ENCODE assay signal across 17 cellular contexts in the genomic region with DNA sequence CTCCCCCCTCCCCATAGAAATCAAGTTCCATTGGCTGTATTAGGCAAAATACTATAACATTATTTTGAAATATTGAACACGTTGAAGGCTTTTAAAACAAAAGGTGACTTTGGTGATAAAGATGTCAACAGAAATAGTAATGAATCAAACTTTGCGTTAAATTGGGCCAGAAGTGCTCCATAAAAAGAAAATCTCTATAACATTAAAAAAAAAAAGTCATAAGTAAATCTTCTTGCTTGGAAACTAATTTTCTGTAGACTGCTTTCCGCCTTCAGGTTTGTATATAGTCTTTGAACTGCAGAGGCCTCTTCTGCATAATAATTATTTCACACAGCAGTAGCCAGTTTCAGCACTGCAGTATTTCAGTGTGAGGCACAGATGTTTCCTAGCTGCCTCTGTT.
DNase-seq lines count a peak whose midpoint lies in the region; ATAC-seq, FAIRE-seq and TF ChIP-seq lines count a peak whose summit lies in the region.
"Had no signal": no experiment of that assay in that cellular context is flagged by ENCODE, and none has a peak within 500 bp of the region (broad histone marks: within the 10 kb centered on the region; RNA-seq: fewer than 3 reads in every experiment).

No MANE protein-coding gene starts in this region.

- POLR2A ChIA-PET in HEK293T (lab: Yijun Ruan, JAX): no interaction called here

- H3K4me1 ChIP-seq in GM23338 (ENCODE audit: insufficient read depth) (peaks cover 37% of the 10 kb centered on the region), body of pancreas (no peaks in the 10 kb centered on the region)

- no peak overlapping the region for H3K27ac Mint-ChIP-seq in GM23338
- H3K27ac Mint-ChIP-seq: HFFc6 had no signal

- H3K9me3 ChIP-seq in body of pancreas: no peaks in the 10 kb centered on the region
- H3K9me3 ChIP-seq: HAP-1 had no signal

- TF ChIP-seq CTCF in GM23338 (conservative IDR thresholded peaks at IDR 0.05; ENCODE audit: low read depth in 2 of 2) (no peak), body of pancreas (IDR thresholded peaks at IDR 0.05) (no peak)

- H2AFZ ChIP-seq in GM23338: no peak overlapping the region

- peak overlapping the region; percentile 64 for H3K4me2 ChIP-seq in GM23338
- H3K4me2 ChIP-seq: KMS-11 had no signal

- H3K4me3 ChIP-seq in GM23338 (peak overlapping the region; percentile 12; the same call in 1 of the 2 replicates), body of pancreas (no peak overlapping the region)
- H3K4me3 ChIP-seq: GM12878, HAP-1 had no signal

- peaks cover 1% of the 10 kb centered on the region for H3K27me3 Mint-ChIP-seq in GM23338 (ENCODE audit: insufficient read depth, low read depth, poor library complexity)
- H3K27me3 Mint-ChIP-seq: CD4-positive, alpha-beta memory T cell had no signal

- peaks cover 96% of the 10 kb centered on the region for H3K79me2 ChIP-seq in GM23338 (replicated peaks; ENCODE audit: insufficient read depth)

- H3K27me3 ChIP-seq in GM23338 (ENCODE audit: insufficient read depth) (no peaks in the 10 kb centered on the region), body of pancreas (no peaks in the 10 kb centered on the region)

- H4K20me1 ChIP-seq in GM23338 (replicated peaks; ENCODE audit: insufficient read depth): peaks cover 22% of the 10 kb centered on the region

- intact Hi-C loops in body of pancreas (cut with DNase I): no loop called here

- 48 to 53% methylated on average over 3 of the region's 3 CpGs for WGBS in body of pancreas, 2 donors

- peaks cover 12% of the 10 kb centered on the region for H3K36me3 Mint-ChIP-seq in GM23338 (ENCODE audit: low read depth)

- CTCF ChIA-PET in HEK293T (lab: Yijun Ruan, JAX): no interaction called here

- DNase-seq in GM23338 (ENCODE audit: low spot score) (no peak), HEK293T (ENCODE audit: extremely low spot score) (no peak), body of pancreas (no peak)
- DNase-seq in activated effector memory CD4-positive, alpha-beta T cell treated with Interleukin-2 at 50 U/mL for 16 hours: no peak
- DNase-seq: AML-193; CD4-positive, alpha-beta memory T cell; DMS53; DND-41; EL; HFFc6 had no signal

- H3K4me1 Mint-ChIP-seq in GM23338: peaks cover 40% of the 10 kb centered on the region

- peak overlapping the region; percentile 46; the same call in 2 of the 3 replicates for H3K4me3 Mint-ChIP-seq in GM23338
- H3K4me3 Mint-ChIP-seq: HFFc6 had no signal

- ATAC-seq in GM23338 (peak; percentile 50), GM18907 (IDR thresholded peaks at IDR 0.05; ENCODE audit: unreplicated experiment) (no peak), body of pancreas (no peak)
- ATAC-seq: GM12878 had no signal

- no peak for TF ChIP-seq POLR2A in body of pancreas (IDR thresholded peaks at IDR 0.05)

- H3K36me3 ChIP-seq in GM23338 (ENCODE audit: insufficient read depth) (no peaks in the 10 kb centered on the region), body of pancreas (replicated peaks in 1 of 2; ENCODE audit: insufficient read depth in 1 of 2, low read depth in 2 of 2) (no peaks in the 10 kb centered on the region)
- H3K36me3 ChIP-seq: HAP-1 had no signal

- H3F3A ChIP-seq in GM23338 (replicated peaks; ENCODE audit: low read depth): no peaks in the 10 kb centered on the region

- H3K9me3 Mint-ChIP-seq in GM23338: no peaks in the 10 kb centered on the region
- H3K9me3 Mint-ChIP-seq: CD4-positive, alpha-beta memory T cell; HFFc6 had no signal

- no peaks in the 10 kb centered on the region for H3K9me2 ChIP-seq in GM23338 (ENCODE audit: insufficient read depth)

- peak; percentile 74 for FAIRE-seq in colon (lab: Jason Lieb, UNC)
- FAIRE-seq: A204.1, GM12878 had no signal

- H3K27ac ChIP-seq in GM23338 (ENCODE audit: low read depth) (no peak overlapping the region), body of pancreas (no peak overlapping the region)
- H3K27ac ChIP-seq: C4-2B, KMS-11 had no signal

TF ChIP-seq in HEK293T, 16 proteins besides CTCF, POLR2A, EP300 and RAD21:
- TF ChIP-seq ARNT (IDR thresholded peaks at IDR 0.05): no peak
- TF ChIP-seq, protein P1, sequence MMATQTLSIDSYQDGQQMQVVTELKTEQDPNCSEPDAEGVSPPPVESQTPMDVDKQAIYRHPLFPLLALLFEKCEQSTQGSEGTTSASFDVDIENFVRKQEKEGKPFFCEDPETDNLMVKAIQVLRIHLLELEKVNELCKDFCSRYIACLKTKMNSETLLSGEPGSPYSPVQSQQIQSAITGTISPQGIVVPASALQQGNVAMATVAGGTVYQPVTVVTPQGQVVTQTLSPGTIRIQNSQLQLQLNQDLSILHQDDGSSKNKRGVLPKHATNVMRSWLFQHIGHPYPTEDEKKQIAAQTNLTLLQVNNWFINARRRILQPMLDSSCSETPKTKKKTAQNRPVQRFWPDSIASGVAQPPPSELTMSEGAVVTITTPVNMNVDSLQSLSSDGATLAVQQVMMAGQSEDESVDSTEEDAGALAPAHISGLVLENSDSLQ (IDR thresholded peaks at IDR 0.05): 0 out of 2 replicates have a peak, but pooled peaks have one; percentile 41
